In the genomic region with DNA sequence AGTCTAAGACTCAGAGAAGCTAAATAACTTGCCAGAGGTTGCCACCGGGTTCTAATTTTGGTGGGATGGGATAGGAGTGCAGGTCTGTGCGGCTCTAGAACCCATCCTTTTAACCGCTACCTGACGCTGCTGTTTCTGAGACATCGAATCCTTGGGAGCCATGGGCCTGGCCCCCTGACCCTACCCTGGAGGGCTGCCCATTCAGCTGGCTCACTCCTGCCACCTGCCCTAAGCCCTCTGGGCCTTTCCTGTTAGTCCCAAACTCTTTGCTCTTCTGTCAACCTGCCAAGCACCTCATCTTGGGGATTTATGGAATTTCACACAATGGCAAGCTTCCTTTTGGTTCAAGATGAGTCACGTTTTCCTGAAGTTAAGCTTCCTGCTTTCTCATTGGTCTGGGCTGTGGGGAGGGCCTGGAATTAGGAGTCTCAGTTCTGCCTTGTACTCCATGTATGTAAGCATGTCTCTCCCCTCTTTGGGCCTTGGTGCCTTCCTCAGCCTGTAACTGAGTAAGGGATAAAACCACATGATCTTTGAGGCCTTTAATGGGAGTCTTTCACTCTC, we compare ENCODE assay signal across 32 cellular contexts. TPM values are rescaled to one million over a fixed set of nuclear protein-coding genes. Genes with fewer than 3 reads are reported as not detected.
DNase-seq lines count a peak whose midpoint lies in the region; ATAC-seq and TF ChIP-seq lines count a peak whose summit lies in the region.
"Had no signal": no experiment of that assay in that cellular context is flagged by ENCODE, and none has a peak within 500 bp of the region (broad histone marks: within the 10 kb centered on the region; RNA-seq: fewer than 3 reads in every experiment).

No MANE protein-coding gene starts in this region.

- intact Hi-C loops in PC-3 (cut with micrococcal nuclease): no loop called here

- H2AFZ ChIP-seq in GM23248: no peak overlapping the region
- H2AFZ ChIP-seq in PC-3 (ENCODE audit: low read length): no peak overlapping the region

- no peaks in the 10 kb centered on the region for H3K9me2 ChIP-seq in GM23248 (ENCODE audit: insufficient read depth)
- no peaks in the 10 kb centered on the region for H3K9me2 ChIP-seq in PC-3 (replicated peaks; ENCODE audit: low read length)
- H3K9me2 ChIP-seq: SK-N-SH had no signal

- H4K20me1 ChIP-seq in GM23248 (ENCODE audit: insufficient read depth) (no peaks in the 10 kb centered on the region), PC-3 (ENCODE audit: low read length) (no peaks in the 10 kb centered on the region)

- POLR2A ChIA-PET in PC-3 (lab: Charles Lee; ENCODE audit: unreplicated experiment): no interaction called here

- no peak overlapping the region for H3K4me3 ChIP-seq in GM23248
- H3K4me3 ChIP-seq in PC-3 (ENCODE audit: low read length): no peak overlapping the region
- H3K4me3 ChIP-seq in epithelial cell of esophagus (ENCODE audit: low read length): no peak overlapping the region
- H3K4me3 ChIP-seq: BLaER1, lung, pancreas, right atrium auricular region, transverse colon had no signal

- H3K4me1 ChIP-seq in GM23248 (ENCODE audit: insufficient read depth) (no peaks in the 10 kb centered on the region), PC-3 (ENCODE audit: insufficient read depth, low read length) (no peaks in the 10 kb centered on the region; the same call in 1 of the 2 replicates)
- H3K4me1 ChIP-seq: BLaER1, Caco-2, pancreas had no signal

- no peak for ATAC-seq in PC-3
- no peak for ATAC-seq in GM21737 (IDR thresholded peaks at IDR 0.05; ENCODE audit: unreplicated experiment)
- no peak for ATAC-seq in GM21528 (IDR thresholded peaks at IDR 0.05; ENCODE audit: low FRiP score, unreplicated experiment)
- ATAC-seq: activated T-helper 17 cell treated with anti-CD3 and anti-CD28 coated beads, Interleukin-2, amount 50 U/mL, for 72 hours; pancreas; T-helper 17 cell had no signal

- no peak overlapping the region for H3K4me2 ChIP-seq in GM23248 (ENCODE audit: unreplicated experiment)
- no peak overlapping the region for H3K4me2 ChIP-seq in PC-3 (ENCODE audit: low read length)
- H3K4me2 ChIP-seq: BLaER1, SK-N-SH had no signal

- H3K79me2 ChIP-seq in GM23248 (ENCODE audit: insufficient read depth) (no peaks in the 10 kb centered on the region), PC-3 (ENCODE audit: low read length) (no peaks in the 10 kb centered on the region)

- H3K27ac ChIP-seq in GM23248: no peak overlapping the region
- no peak overlapping the region for H3K27ac ChIP-seq in PC-3 (ENCODE audit: low read length)
- H3K27ac ChIP-seq: BLaER1, pancreas, right atrium auricular region, transverse colon had no signal

- no peaks in the 10 kb centered on the region for H3K36me3 ChIP-seq in GM23248 (ENCODE audit: low read depth)
- H3K36me3 ChIP-seq in PC-3 (ENCODE audit: low read depth, low read length): no peaks in the 10 kb centered on the region
- H3K36me3 ChIP-seq: BLaER1, pancreas, right atrium auricular region, transverse colon had no signal

- H3K27me3 ChIP-seq in GM23248 (replicated peaks; ENCODE audit: insufficient read depth) (0 out of 2 replicates have a peak, but pooled peaks cover 7% of the 10 kb centered on the region), PC-3 (ENCODE audit: low read length) (no peaks in the 10 kb centered on the region)
- H3K27me3 ChIP-seq: BLaER1, pancreas, right atrium auricular region, transverse colon had no signal

- no peak overlapping the region for H3K9ac ChIP-seq in GM23248
- no peak overlapping the region for H3K9ac ChIP-seq in PC-3 (ENCODE audit: low read length)
- H3K9ac ChIP-seq: BLaER1, SK-N-SH had no signal

- H3F3A ChIP-seq in GM23248 (ENCODE audit: insufficient read depth) (no peaks in the 10 kb centered on the region), PC-3 (ENCODE audit: low read length, unreplicated experiment) (no peaks in the 10 kb centered on the region)

- DNase-seq in GM23248 (peak; percentile 10), PC-3 (peak; percentile 22), epithelial cell of esophagus (ENCODE audit: low read depth) (peak; percentile 37), pulmonary artery endothelial cell (ENCODE audit: low read depth, low spot score) (peak; percentile 86), NCI-H2227 (lab: John Stamatoyannopoulos, UW; ENCODE audit: unreplicated experiment) (no peak), RPMI8226 (no peak)
- DNase-seq: activated CD4-positive, alpha-beta memory T cell treated with anti-CD3 and anti-CD28 coated beads, Interleukin-2, amount 10 ng/mL, durations not matched to agents 7 days and 5 days; activated CD4-positive, CD25-positive, alpha-beta regulatory T cell treated with anti-CD3 and anti-CD28 coated beads, Interleukin-2, amount 50 U/mL, for 72 hours; Caco-2; central memory CD4-positive, alpha-beta T cell; glutamatergic neuron; GOT3; islet precursor cell; MM.1S; NCI-H1417; NCI-H2029 treated with DMSO at 0.1 percent for 48 hours; NCI-H345; NCI-H748 treated with DMSO at 0.1 percent for 48 hours; pancreas; SK-N-SH; stimulated activated CD4-positive, alpha-beta T cell treated with anti-CD3 and anti-CD28 coated beads, Interleukin-2, amount 100 ng/mL, for 24 hours; T-helper 17 cell; transverse colon had no signal

- in situ Hi-C loops in GM23248 (cut with MboI): loop anchor here (10.0 kb wide), 1 partner anchor 61 kb away; no protein-coding TSS in a partner anchor

- 70 to 79% methylated on average over 6 of the region's 6 CpGs for WGBS in GM23248 (ENCODE audit: low coverage in 1 of 2, low lambda C conversion rate in 2 of 2, missing lambda C conversion rate in 2 of 2), 2 experiments

- BruUV-seq in PC-3 (replicated peaks; lab: Mats Ljungman, UMichigan): no TSS peak

- H3K9me3 ChIP-seq in GM23248 (ENCODE audit: low read depth) (no peaks in the 10 kb centered on the region), PC-3 (ENCODE audit: low read length) (no peaks in the 10 kb centered on the region)
- H3K9me3 ChIP-seq: BLaER1, Caco-2, pancreas, right atrium auricular region, SK-N-SH, transverse colon had no signal

- TF ChIP-seq CTCF in PC-3 (conservative IDR thresholded peaks at IDR 0.05; ENCODE audit: low read depth, low read length) (no peak), epithelial cell of esophagus (IDR thresholded peaks at IDR 0.05; ENCODE audit: insufficient read depth, low read depth, low read length, missing control alignments) (no peak)

- CTCF ChIA-PET in PC-3 (lab: Charles Lee): interaction anchor here (0.6 kb wide), 1 partner anchor 243 kb away, joined by 3 read pairs; no protein-coding TSS in a partner anchor

RNA-seq across cellular contexts. Expression of a gene that starts 26.6 kb away (rescaled TPM):
- not detected in 2 replicates for total RNA-seq in GM23248 (2014; rRNA removed; shearing (Covaris generic))
- polyA plus RNA-seq in GM23248 (2016; fragmentation: Nextera tagmentation; extraction: Ambion mirVana): 0.35 TPM in 1 of 2 replicates, not detected in the other
- total RNA-seq in PC-3 (2014; rRNA removed) (1.3 and 2.0 TPM in 2 replicates), pulmonary artery endothelial cell (0.07 TPM in 1 of 2 replicates, not detected in the other)
- total RNA-seq: activated CD4-positive, alpha-beta memory T cell treated with anti-CD3 and anti-CD28 coated beads, Interleukin-2, amount 10 ng/mL, durations not matched to agents 7 days and 5 days; activated T-helper 17 cell treated with anti-CD3 and anti-CD28 coated beads, Interleukin-2, amount 50 U/mL, for 72 hours; fibroblast of lung had no signal
- polyA plus RNA-seq: AG04450, fibroblast of lung had no signal

RNA-seq across cellular contexts. Expression of a gene that starts 37.6 kb away (rescaled TPM):
- not detected in 2 replicates for total RNA-seq in GM23248 (2014; rRNA removed; shearing (Covaris generic))
- not detected in 2 replicates for polyA plus RNA-seq in GM23248 (2016; fragmentation: Nextera tagmentation; extraction: Ambion mirVana)
- total RNA-seq in PC-3 (2014; rRNA removed) (not detected in 2 replicates), pulmonary artery endothelial cell (not detected in 2 replicates)
- total RNA-seq: activated CD4-positive, alpha-beta memory T cell treated with anti-CD3 and anti-CD28 coated beads, Interleukin-2, amount 10 ng/mL, durations not matched to agents 7 days and 5 days; activated T-helper 17 cell treated with anti-CD3 and anti-CD28 coated beads, Interleukin-2, amount 50 U/mL, for 72 hours; fibroblast of lung; HT-29; right atrium auricular region; T-helper 17 cell; transverse colon had no signal
- polyA plus RNA-seq: AG04450, fibroblast of lung had no signal

RNA-seq across cellular contexts. Expression of a gene that starts 37.9 kb away (rescaled TPM):
- total RNA-seq in GM23248 (2014; rRNA removed; shearing (Covaris generic)): 9.1 and 12.3 TPM in 2 replicates
- polyA plus RNA-seq in GM23248 (2016; fragmentation: Nextera tagmentation; extraction: Ambion mirVana): 7.6 and 7.8 TPM in 2 replicates
- total RNA-seq in PC-3 (2014; rRNA removed): 15.2 and 17.1 TPM in 2 replicates
- total RNA-seq in pulmonary artery endothelial cell: 11.1 and 11.6 TPM in 2 replicates

Comparison
In these comparisons a context has a peak if more than half of its experiments do, and no peak if none do; other contexts are left out.
1. DNase-seq: peak in GM23248 (single experiment), PC-3 (single experiment), epithelial cell of esophagus (single experiment) and pulmonary artery endothelial cell (single experiment); none in NCI-H2227 (single experiment) and RPMI8226 (single experiment).